In the genomic region with DNA sequence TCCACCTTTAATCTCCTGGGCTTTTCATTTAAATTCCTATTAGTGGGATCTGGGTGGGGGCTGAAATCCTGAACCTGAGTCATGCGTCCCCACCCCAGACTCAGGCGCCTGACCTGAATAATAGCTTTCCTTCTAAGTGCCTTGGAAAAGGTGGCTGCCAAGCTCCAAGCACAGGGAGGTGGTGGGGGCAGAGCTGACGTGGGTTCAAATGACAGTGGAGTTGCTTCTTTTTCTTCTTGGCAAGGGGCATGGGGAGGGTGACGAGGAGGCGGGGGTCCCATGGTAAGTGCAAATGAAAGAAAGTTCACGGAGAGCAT, we compare ENCODE assay signal across 27 cellular contexts.
"Had no signal": no experiment of that assay in that cellular context is flagged by ENCODE, and none has a peak within 500 bp of the region (broad histone marks: within the 10 kb centered on the region; RNA-seq: fewer than 3 reads in every experiment).

No MANE protein-coding gene starts in this region.

- H3K27me3 ChIP-seq: neural progenitor cell, ovary, right atrium auricular region, sigmoid colon, suprapubic skin, testis, tibial artery, transverse colon, upper lobe of right lung, uterus had no signal

- H3K36me3 Mint-ChIP-seq: naive thymus-derived CD4-positive, alpha-beta T cell; natural killer cell; neural progenitor cell; stimulated activated memory B cell treated with anti-CD40 and anti-IgM and Interleukin-4, amounts not matched to agents 10 μg/mL and 1 μg/mL and 100 μg/mL, for 72 hours; type B pancreatic cell had no signal

- H3K9me3 ChIP-seq: ovary, psoas muscle, sigmoid colon, suprapubic skin, testis, transverse colon, upper lobe of right lung, uterus had no signal

- ATAC-seq: naive thymus-derived CD4-positive, alpha-beta T cell; psoas muscle; stimulated activated memory B cell treated with anti-CD40 and anti-IgM and Interleukin-4, amounts not matched to agents 10 μg/mL and 1 μg/mL and 100 μg/mL, for 72 hours; stimulated activated naive CD8-positive, alpha-beta T cell treated with anti-CD3 and anti-CD28 coated beads, Interleukin-15, amount 100 ng/mL, for 72 hours; stimulated activated naive CD8-positive, alpha-beta T cell treated with anti-CD3 and anti-CD28 coated beads, Interleukin-15, Interleukin-2, amounts not matched to agents 100 U/mL and 50 U/mL, for 24 hours had no signal

- DNase-seq: naive thymus-derived CD4-positive, alpha-beta T cell; natural killer cell; occipital lobe; ovary; posterior cingulate gyrus; psoas muscle; sigmoid colon; stimulated activated CD4-positive, alpha-beta T cell treated with anti-CD3 and anti-CD28 coated beads, Interleukin-15, amount 100 ng/mL, for 24 hours; stimulated activated CD4-positive, alpha-beta T cell treated with anti-CD3 and anti-CD28 coated beads, Interleukin-2, amount 100 ng/mL, for 24 hours; stimulated activated CD4-positive, alpha-beta T cell treated with anti-CD3 and anti-CD28 coated beads, Interleukin-2, amount 100 ng/mL, for 48 hours; stimulated activated CD4-positive, alpha-beta T cell treated with anti-CD3 and anti-CD28 coated beads, Interleukin-4, amount 100 ng/mL, for 24 hours; stimulated activated naive CD4-positive, alpha-beta T cell; stimulated activated naive CD8-positive, alpha-beta T cell treated with anti-CD3 and anti-CD28 coated beads, Interleukin-15, amount 100 ng/mL, for 72 hours; stimulated activated naive CD8-positive, alpha-beta T cell treated with anti-CD3 and anti-CD28 coated beads, Interleukin-15, Interleukin-2, amounts not matched to agents 100 U/mL and 50 U/mL, for 24 hours; substantia nigra; testis; tibial artery; transverse colon; upper lobe of right lung; uterus had no signal

- H3K9me3 Mint-ChIP-seq: naive thymus-derived CD4-positive, alpha-beta T cell; natural killer cell; stimulated activated memory B cell treated with anti-CD40 and anti-IgM and Interleukin-4, amounts not matched to agents 10 μg/mL and 1 μg/mL and 100 μg/mL, for 72 hours; stimulated activated naive CD8-positive, alpha-beta T cell treated with anti-CD3 and anti-CD28 coated beads, Interleukin-15, amount 100 ng/mL, for 72 hours; type B pancreatic cell had no signal

- H3K27ac Mint-ChIP-seq: naive thymus-derived CD4-positive, alpha-beta T cell; natural killer cell; neural progenitor cell; progenitor cell of endocrine pancreas; stimulated activated memory B cell treated with anti-CD40 and anti-IgM and Interleukin-4, amounts not matched to agents 10 μg/mL and 1 μg/mL and 100 μg/mL, for 72 hours; stimulated activated naive CD8-positive, alpha-beta T cell treated with anti-CD3 and anti-CD28 coated beads, Interleukin-15, amount 100 ng/mL, for 72 hours; type B pancreatic cell had no signal

- H3K4me3 ChIP-seq: neural progenitor cell, ovary, psoas muscle, right atrium auricular region, sigmoid colon, suprapubic skin, testis, tibial artery, transverse colon, upper lobe of right lung, uterus had no signal

- H3K4me1 ChIP-seq: neural progenitor cell, parathyroid adenoma, psoas muscle, right atrium auricular region, sigmoid colon, suprapubic skin, testis, tibial artery, transverse colon, upper lobe of right lung, uterus had no signal

- H3K4me3 Mint-ChIP-seq: naive thymus-derived CD4-positive, alpha-beta T cell; natural killer cell; neural progenitor cell; stimulated activated memory B cell treated with anti-CD40 and anti-IgM and Interleukin-4, amounts not matched to agents 10 μg/mL and 1 μg/mL and 100 μg/mL, for 72 hours; stimulated activated naive CD8-positive, alpha-beta T cell treated with anti-CD3 and anti-CD28 coated beads, Interleukin-15, amount 100 ng/mL, for 72 hours; type B pancreatic cell had no signal

- H3K4me1 Mint-ChIP-seq: naive thymus-derived CD4-positive, alpha-beta T cell; natural killer cell; stimulated activated memory B cell treated with anti-CD40 and anti-IgM and Interleukin-4, amounts not matched to agents 10 μg/mL and 1 μg/mL and 100 μg/mL, for 72 hours; stimulated activated naive CD8-positive, alpha-beta T cell treated with anti-CD3 and anti-CD28 coated beads, Interleukin-15, amount 100 ng/mL, for 72 hours had no signal

- H3K27ac ChIP-seq: neural progenitor cell, ovary, parathyroid adenoma, psoas muscle, right atrium auricular region, sigmoid colon, suprapubic skin, testis, tibial artery, transverse colon, upper lobe of right lung, uterus had no signal

- H3K36me3 ChIP-seq: neural progenitor cell, ovary, right atrium auricular region, sigmoid colon, suprapubic skin, tibial artery, transverse colon, upper lobe of right lung, uterus had no signal
